In genomic region chr12:132614861-132615578, GRCh38 we compare ENCODE assay signal across 8 cellular contexts. TPM values are rescaled to one million over a fixed set of nuclear protein-coding genes. Genes with fewer than 3 reads are reported as not detected.
DNase-seq lines count a peak whose midpoint lies in the region; ATAC-seq and TF ChIP-seq lines count a peak whose summit lies in the region.

No MANE protein-coding gene starts in this region.

- TF ChIP-seq POLR2A in esophagus muscularis mucosa (IDR thresholded peaks at IDR 0.05; ENCODE audit: low read depth) = no peak

- H3K9me3 Mint-ChIP-seq in naive thymus-derived CD8-positive, alpha-beta T cell = peaks cover 0 to 18% (median 2%) of the 10 kb centered on the region in 9 donors
- H3K9me3 Mint-ChIP-seq in stimulated activated memory B cell treated with anti-CD40 and anti-IgM and Interleukin-4, amounts not matched to agents 10 μg/mL and 1 μg/mL and 100 μg/mL, for 72 hours = peaks cover 12% of the 10 kb centered on the region

- peaks cover 12 to 21% (median 14%) of the 10 kb centered on the region in 4 donors for H3K4me1 Mint-ChIP-seq in naive thymus-derived CD8-positive, alpha-beta T cell
- H3K4me1 Mint-ChIP-seq in stimulated activated memory B cell treated with anti-CD40 and anti-IgM and Interleukin-4, amounts not matched to agents 10 μg/mL and 1 μg/mL and 100 μg/mL, for 72 hours = peaks cover 26% of the 10 kb centered on the region

- no peak overlapping the region for H3K27ac ChIP-seq in esophagus muscularis mucosa (replicated peaks in 1 of 4)

- peak overlapping the region in 2 of 10 donors; percentile 7 to 34 for H3K4me3 Mint-ChIP-seq in naive thymus-derived CD8-positive, alpha-beta T cell
- H3K4me3 Mint-ChIP-seq in stimulated activated memory B cell treated with anti-CD40 and anti-IgM and Interleukin-4, amounts not matched to agents 10 μg/mL and 1 μg/mL and 100 μg/mL, for 72 hours = no peak overlapping the region

- H3K4me3 ChIP-seq in GM06990 (replicated peaks; ENCODE audit: low read depth, low read length) (no peak overlapping the region), esophagus muscularis mucosa (no peak overlapping the region)
- no peak overlapping the region for H3K4me3 ChIP-seq in Jurkat, Clone E6-1 (ENCODE audit: low read length)

- intact Hi-C loops in esophagus muscularis mucosa (cut with DNase I) = loop anchor here (2.0 to 10.0 kb wide), 2 partner anchors 200 to 460 kb away; no protein-coding TSS in a partner anchor

- H3K9me3 ChIP-seq in esophagus muscularis mucosa = peaks cover 0 to 25% (median 15%) of the 10 kb centered on the region in 4 donors

- peak; percentile 90 to 93 for ATAC-seq in naive thymus-derived CD8-positive, alpha-beta T cell
- ATAC-seq in stimulated activated memory B cell treated with anti-CD40 and anti-IgM and Interleukin-4, amounts not matched to agents 10 μg/mL and 1 μg/mL and 100 μg/mL, for 72 hours = peak; percentile 82
- ATAC-seq in GM18520 (IDR thresholded peaks at IDR 0.05; ENCODE audit: unreplicated experiment) = no peak

- TF ChIP-seq CTCF in GM06990 (IDR thresholded peaks at IDR 0.05; ENCODE audit: insufficient read depth, low read length, poor library complexity, severe bottlenecking) (peak; percentile 89), esophagus muscularis mucosa (IDR thresholded peaks at IDR 0.05) (peak; percentile 86 to 92 (median 92))

- H3K4me1 ChIP-seq in esophagus muscularis mucosa = peaks cover 5 to 37% (median 33%) of the 10 kb centered on the region in 4 donors

- no peak for TF ChIP-seq EP300 in esophagus muscularis mucosa (IDR thresholded peaks at IDR 0.05)

- 28% methylated on average over 13 of the region's 18 CpGs for WGBS in esophagus muscularis mucosa

- H3K27ac Mint-ChIP-seq in naive thymus-derived CD8-positive, alpha-beta T cell = peak overlapping the region in 2 of 10 donors; percentile 50 to 51
- no peak overlapping the region for H3K27ac Mint-ChIP-seq in stimulated activated memory B cell treated with anti-CD40 and anti-IgM and Interleukin-4, amounts not matched to agents 10 μg/mL and 1 μg/mL and 100 μg/mL, for 72 hours

- POLR2A ChIA-PET in naive thymus-derived CD8-positive, alpha-beta T cell (lab: Charles Lee) = interaction anchor here (0.6 kb wide), 1 partner anchor 272 kb away, joined by 4 read pairs; the partner anchor contains the start of gene CHFR

- H3K27me3 Mint-ChIP-seq in naive thymus-derived CD8-positive, alpha-beta T cell = peaks cover 16 to 52% (median 35%) of the 10 kb centered on the region in 5 donors
- H3K27me3 Mint-ChIP-seq in stimulated activated memory B cell treated with anti-CD40 and anti-IgM and Interleukin-4, amounts not matched to agents 10 μg/mL and 1 μg/mL and 100 μg/mL, for 72 hours = peaks cover 45% of the 10 kb centered on the region

- peaks cover 1 to 8% (median 5%) of the 10 kb centered on the region in 3 donors for H3K36me3 Mint-ChIP-seq in naive thymus-derived CD8-positive, alpha-beta T cell
- H3K36me3 Mint-ChIP-seq in stimulated activated memory B cell treated with anti-CD40 and anti-IgM and Interleukin-4, amounts not matched to agents 10 μg/mL and 1 μg/mL and 100 μg/mL, for 72 hours = peaks cover 7% of the 10 kb centered on the region

- H3K27me3 ChIP-seq in GM06990 (replicated peaks; ENCODE audit: control insufficient read depth, insufficient read depth, low read length) (no peaks in the 10 kb centered on the region; the same call in 1 of the 2 replicates), esophagus muscularis mucosa (peaks cover 0 to 66% (median 38%) of the 10 kb centered on the region in 4 donors)

- H3K36me3 ChIP-seq in GM06990 (ENCODE audit: control insufficient read depth, insufficient read depth, low read length) = no peaks in the 10 kb centered on the region
- no peaks in the 10 kb centered on the region for H3K36me3 ChIP-seq in esophagus muscularis mucosa

- no peak for DNase-seq in GM06990 (ENCODE audit: extremely low read depth, insufficient read length)
- peak; percentile 71 for DNase-seq in Jurkat, Clone E6-1 (ENCODE audit: low read depth, low spot score)
- DNase-seq in OCI-M1 (lab: John Stamatoyannopoulos, UW) = peak; percentile 88
- peak; percentile 81 for DNase-seq in activated T-cell treated with anti-CD3 and anti-CD28 coated beads for 1 hour (ENCODE audit: low read depth)
- DNase-seq in esophagus muscularis mucosa (ENCODE audit: extremely low spot score) = peak; percentile 95
- DNase-seq in naive thymus-derived CD8-positive, alpha-beta T cell = peak; percentile 58 to 86 (median 77)

RNA-seq across cellular contexts. Expression of gene P2RX2, which starts 3.6 kb away (rescaled TPM):
- polyA plus RNA-seq in Jurkat, Clone E6-1 (2012; ENCODE audit: insufficient read depth, insufficient read length) = not detected
- 1 to 10 TPM; 1.7 to 4.1 (median 3.7) TPM for total RNA-seq in esophagus muscularis mucosa
- total RNA-seq in naive thymus-derived CD8-positive, alpha-beta T cell = not detected
- not detected for polyA plus RNA-seq in naive thymus-derived CD8-positive, alpha-beta T cell

RNA-seq across cellular contexts. Expression of gene LRCOL1, which starts 4.6 kb away (rescaled TPM):
- polyA plus RNA-seq in Jurkat, Clone E6-1 (2012; ENCODE audit: insufficient read depth, insufficient read length) = not detected
- not detected for total RNA-seq in esophagus muscularis mucosa
- total RNA-seq in naive thymus-derived CD8-positive, alpha-beta T cell = not detected
- not detected for polyA plus RNA-seq in naive thymus-derived CD8-positive, alpha-beta T cell
